ENCODE assay signal across 8 cellular contexts in the genomic region with DNA sequence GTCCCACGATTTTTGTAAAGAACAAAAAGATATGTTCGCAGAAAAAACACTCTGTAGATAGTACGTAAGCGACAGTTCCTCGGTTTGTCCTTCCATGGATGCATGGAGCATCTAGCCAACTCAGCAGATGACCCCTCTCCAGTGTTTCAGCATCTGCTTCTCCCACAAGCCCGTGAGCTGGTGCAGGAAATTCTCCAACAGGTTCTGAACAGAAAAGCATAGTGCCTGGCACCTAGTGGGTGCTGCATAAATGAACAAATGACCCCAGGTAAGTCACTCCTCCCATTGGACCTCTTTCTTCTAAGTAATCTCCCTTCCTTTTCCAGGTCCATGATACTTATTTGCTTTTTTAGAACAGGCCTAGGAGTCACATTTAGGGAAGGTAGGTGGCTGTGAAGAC. TPM values are rescaled to one million over a fixed set of nuclear protein-coding genes. Genes with fewer than 3 reads are reported as not detected.
DNase-seq lines count a peak whose midpoint lies in the region; ATAC-seq, FAIRE-seq and TF ChIP-seq lines count a peak whose summit lies in the region.

No MANE protein-coding gene starts in this region.

- no peak for FAIRE-seq in H54 (lab: Jason Lieb, UNC)

- CTCF ChIA-PET in HCT116 (lab: Charles Lee): interaction anchor here (0.9 kb wide), 1 partner anchor 92 kb away, joined by 4 read pairs; no protein-coding TSS in a partner anchor

- RAD21 ChIA-PET in HCT116 (lab: Charles Lee; ENCODE audit: low non-redundant PET in 1 of 2, low total read pairs in 2 of 2, uncharacterized antibody in 2 of 2, unreplicated experiment in 2 of 2): no interaction called here

- ATAC-seq in HCT116 (no peak), GM18498 (IDR thresholded peaks at IDR 0.05; ENCODE audit: unreplicated experiment) (no peak)

- H3K79me2 ChIP-seq in HCT116 (ENCODE audit: insufficient read depth, low read length): peaks cover 30% of the 10 kb centered on the region
- H3K79me2 ChIP-seq in smooth muscle cell (ENCODE audit: low read depth): peaks cover 30% of the 10 kb centered on the region

- H4K20me1 ChIP-seq in HCT116 (ENCODE audit: insufficient read depth) (peaks cover 6% of the 10 kb centered on the region; the same call in 1 of the 2 replicates), smooth muscle cell (ENCODE audit: low read depth) (peaks cover 30% of the 10 kb centered on the region)

- no peaks in the 10 kb centered on the region for H3F3A ChIP-seq in smooth muscle cell (ENCODE audit: low read depth)

- no peaks in the 10 kb centered on the region for H3K36me3 ChIP-seq in HCT116 (ENCODE audit: control insufficient read depth in 1 of 2, insufficient read depth in 2 of 2, low read length in 2 of 2)
- peaks cover 10% of the 10 kb centered on the region for H3K36me3 ChIP-seq in WERI-Rb-1
- H3K36me3 ChIP-seq in smooth muscle cell (ENCODE audit: low read depth): no peaks in the 10 kb centered on the region

- no peak for TF ChIP-seq POLR2A in HCT116 (IDR thresholded peaks at IDR 0.05; ENCODE audit: borderline replicate concordance, extremely low read depth, insufficient read depth, insufficient read length)
- no peak for TF ChIP-seq POLR2A in H54 (IDR thresholded peaks at IDR 0.05; ENCODE audit: low read depth, low read length)

- intact Hi-C loops in HCT116 (cut with micrococcal nuclease): no loop called here

- WGBS in smooth muscle cell (ENCODE audit: low lambda C conversion rate): 94% methylated on average over 6 of the region's 6 CpGs

- H3K4me2 ChIP-seq in HCT116 (ENCODE audit: low read length) (peak overlapping the region; percentile 84), smooth muscle cell (peak overlapping the region; percentile 93)

- H2AFZ ChIP-seq in HCT116 (ENCODE audit: low read depth, low read length, poor library complexity, severe bottlenecking) (no peak overlapping the region), smooth muscle cell (ENCODE audit: low read depth) (no peak overlapping the region)

- H3K27me3 ChIP-seq in HCT116 (ENCODE audit: insufficient read depth, low read length): no peaks in the 10 kb centered on the region
- H3K27me3 ChIP-seq in WERI-Rb-1 (ENCODE audit: insufficient read depth, low read depth, severe bottlenecking): no peaks in the 10 kb centered on the region
- peaks cover 3% of the 10 kb centered on the region for H3K27me3 ChIP-seq in smooth muscle cell (ENCODE audit: low read depth)

- peaks cover 12 to 20% of the 10 kb centered on the region in 2 experiments for H3K4me1 ChIP-seq in HCT116 (ENCODE audit: control insufficient read depth in 1 of 2, insufficient read depth in 2 of 2, low read length in 2 of 2)
- H3K4me1 ChIP-seq in smooth muscle cell (ENCODE audit: low read depth): peaks cover 24% of the 10 kb centered on the region

- TSS peak; percentile 84 for BruUV-seq in HCT116 (replicated peaks; lab: Mats Ljungman, UMichigan)

- TF ChIP-seq RAD21 in HCT116 (IDR thresholded peaks at IDR 0.05; ENCODE audit: low read depth): no peak

- POLR2A ChIA-PET in HCT116 (lab: Charles Lee): no interaction called here

- H3K27ac ChIP-seq in HCT116 (ENCODE audit: low read depth, low read length) (no peak overlapping the region), WERI-Rb-1 (peak overlapping the region; percentile 90), smooth muscle cell (ENCODE audit: low read depth) (no peak overlapping the region)

- DNase-seq in HCT116 (ENCODE audit: low read depth, low spot score): no peak
- no peak for DNase-seq in WERI-Rb-1
- DNase-seq in smooth muscle cell (lab: John Stamatoyannopoulos, UW; ENCODE audit: unreplicated experiment): no peak
- DNase-seq in GM20000 (ENCODE audit: low spot score): no peak
- DNase-seq in NCI-H69 (lab: John Stamatoyannopoulos, UW): no peak
- DNase-seq in H54 (ENCODE audit: insufficient read length, low spot score): no peak

- TF ChIP-seq CTCF in HCT116 (IDR thresholded peaks at IDR 0.05 in 2 of 3, conservative IDR thresholded peaks at IDR 0.05 in 1 of 3; ENCODE audit: borderline replicate concordance in 1 of 3, insufficient read depth in 1 of 3, low read depth in 2 of 3, low read length in 2 of 3) (no peak), WERI-Rb-1 (IDR thresholded peaks at IDR 0.05; ENCODE audit: low read depth, low read length) (no peak), smooth muscle cell (IDR thresholded peaks at IDR 0.05; ENCODE audit: borderline replicate concordance, insufficient read depth, poor library complexity, severe bottlenecking) (no peak), GM20000 (IDR thresholded peaks at IDR 0.05; ENCODE audit: extremely low read depth, missing control alignments) (no peak)

- H3K9ac ChIP-seq in HCT116 (ENCODE audit: low read length) (peak overlapping the region; percentile 56; the same call in 1 of the 2 replicates), smooth muscle cell (ENCODE audit: low read depth) (no peak overlapping the region)

- no peaks in the 10 kb centered on the region for H3K9me3 ChIP-seq in HCT116 (ENCODE audit: control insufficient read depth in 1 of 2, insufficient read depth in 1 of 2, low read depth in 1 of 2, low read length in 2 of 2)
- no peaks in the 10 kb centered on the region for H3K9me3 ChIP-seq in WERI-Rb-1 (ENCODE audit: severe bottlenecking)
- H3K9me3 ChIP-seq in smooth muscle cell (replicated peaks; ENCODE audit: low read depth): no peaks in the 10 kb centered on the region

- no peaks in the 10 kb centered on the region for H3K9me2 ChIP-seq in HCT116 (ENCODE audit: insufficient read depth)

- H3K4me3 ChIP-seq in HCT116 (replicated peaks in 1 of 2; ENCODE audit: low read depth in 1 of 2, low read length in 2 of 2) (peak overlapping the region in 1 of 2 experiments; percentile 93; a peak in 2 of 4 replicates), WERI-Rb-1 (ENCODE audit: low read depth, low read length) (peak overlapping the region; percentile 50), iPS-11a (ENCODE audit: low read depth, low read length) (peak overlapping the region; percentile 62), smooth muscle cell (peak overlapping the region; percentile 74)

TF ChIP-seq in HCT116, 20 proteins besides CTCF, POLR2A, EP300 and RAD21:
- TF ChIP-seq, protein P1, sequence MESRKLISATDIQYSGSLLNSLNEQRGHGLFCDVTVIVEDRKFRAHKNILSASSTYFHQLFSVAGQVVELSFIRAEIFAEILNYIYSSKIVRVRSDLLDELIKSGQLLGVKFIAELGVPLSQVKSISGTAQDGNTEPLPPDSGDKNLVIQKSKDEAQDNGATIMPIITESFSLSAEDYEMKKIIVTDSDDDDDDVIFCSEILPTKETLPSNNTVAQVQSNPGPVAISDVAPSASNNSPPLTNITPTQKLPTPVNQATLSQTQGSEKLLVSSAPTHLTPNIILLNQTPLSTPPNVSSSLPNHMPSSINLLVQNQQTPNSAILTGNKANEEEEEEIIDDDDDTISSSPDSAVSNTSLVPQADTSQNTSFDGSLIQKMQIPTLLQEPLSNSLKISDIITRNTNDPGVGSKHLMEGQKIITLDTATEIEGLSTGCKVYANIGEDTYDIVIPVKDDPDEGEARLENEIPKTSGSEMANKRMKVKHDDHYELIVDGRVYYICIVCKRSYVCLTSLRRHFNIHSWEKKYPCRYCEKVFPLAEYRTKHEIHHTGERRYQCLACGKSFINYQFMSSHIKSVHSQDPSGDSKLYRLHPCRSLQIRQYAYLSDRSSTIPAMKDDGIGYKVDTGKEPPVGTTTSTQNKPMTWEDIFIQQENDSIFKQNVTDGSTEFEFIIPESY (IDR thresholded peaks at IDR 0.05; ENCODE audit: extremely low read depth, insufficient replicate concordance, low read length): no peak
- TF ChIP-seq EGR1 (IDR thresholded peaks at IDR 0.05; ENCODE audit: low read depth): no peak
- no peak for TF ChIP-seq ZNF274 (IDR thresholded peaks at IDR 0.05; ENCODE audit: low read depth, low read length)
- no peak for TF ChIP-seq ELF1 (IDR thresholded peaks at IDR 0.05; ENCODE audit: borderline replicate concordance, low read depth)
- no peak for TF ChIP-seq TCF7L2 (IDR thresholded peaks at IDR 0.05; ENCODE audit: borderline replicate concordance, extremely low read depth, insufficient read depth, insufficient read length)
- no peak for TF ChIP-seq FOSL1 (IDR thresholded peaks at IDR 0.05; ENCODE audit: low read depth)
- no peak for TF ChIP-seq CEBPB (IDR thresholded peaks at IDR 0.05; ENCODE audit: low read depth)

RNA-seq across cellular contexts. Expression of gene KIAA0232, which starts 1.0 kb away (rescaled TPM):
- 18.1 TPM for total RNA-seq in HCT116 (2021; ENCODE audit: unreplicated experiment)
- 5.3 and 6.5 TPM in 2 replicates for polyA plus RNA-seq in HCT116 (2012)
- total RNA-seq in smooth muscle cell: 16.6 and 36.0 TPM in 2 replicates
- 8.4 and 9.5 TPM in 2 replicates for polyA plus RNA-seq in smooth muscle cell
